12 cellular contexts compared by ENCODE assay signal in genomic region chr12:118980407-118981014, GRCh38. TPM values are rescaled to one million over a fixed set of nuclear protein-coding genes. Genes with fewer than 3 reads are reported as not detected.
DNase-seq lines count a peak whose midpoint lies in the region; FAIRE-seq and TF ChIP-seq lines count a peak whose summit lies in the region.
"Had no signal": no experiment of that assay in that cellular context is flagged by ENCODE, and none has a peak within 500 bp of the region (broad histone marks: within the 10 kb centered on the region; RNA-seq: fewer than 3 reads in every experiment).

No MANE protein-coding gene starts in this region.

- intact Hi-C loops in kidney (cut with DNase I) = no loop called here

- H3K27ac ChIP-seq in kidney (ENCODE audit: low read depth in 2 of 2, low read length in 2 of 2) = no peak overlapping the region
- H3K27ac ChIP-seq: BLaER1 had no signal

- FAIRE-seq in kidney (lab: Jason Lieb, UNC) = no peak

- DNase-seq in DMS 273 treated with DMSO at 0.1 percent for 48 hours (lab: John Stamatoyannopoulos, UW) = peak; percentile 9
- peak; percentile 41 for DNase-seq in NCI-H146 treated with DMSO at 0.1 percent for 48 hours (lab: John Stamatoyannopoulos, UW; ENCODE audit: unreplicated experiment)
- DNase-seq in SK-N-DZ (ENCODE audit: low spot score) = peak; percentile 64
- DNase-seq in kidney = peak; percentile 39
- DNase-seq in middle frontal gyrus (ENCODE audit: extremely low spot score, low spot score) = no peak
- DNase-seq in activated CD4-positive, alpha-beta T cell treated with anti-CD3 and anti-CD28 coated beads, Interleukin-2, amount 50 U/mL, for 4 hours = no peak
- no peak for DNase-seq in SIG-M5 treated with dmso at 0.1 percent for 504 hours (lab: John Stamatoyannopoulos, UW; ENCODE audit: unreplicated experiment)
- DNase-seq in germinal center (ENCODE audit: low spot score) = no peak
- DNase-seq: activated CD4-positive, CD25-positive, alpha-beta regulatory T cell treated with anti-CD3 and anti-CD28 coated beads, Interleukin-2, amount 50 U/mL, for 72 hours; natural killer cell; NCI-H1048 had no signal

- H3K4me3 ChIP-seq in kidney (ENCODE audit: low read length in 2 of 2) = no peak overlapping the region
- H3K4me3 ChIP-seq: BLaER1 had no signal

- H3K9me3 ChIP-seq in kidney (ENCODE audit: control insufficient read depth in 1 of 2, low read length in 2 of 2) = no peaks in the 10 kb centered on the region
- H3K9me3 ChIP-seq: BLaER1 had no signal

- H3K36me3 ChIP-seq in kidney (ENCODE audit: control insufficient read depth in 1 of 2, insufficient read depth in 2 of 2, low read length in 2 of 2) = no peaks in the 10 kb centered on the region
- H3K36me3 ChIP-seq: BLaER1 had no signal

- H3K4me1 ChIP-seq in kidney (ENCODE audit: control insufficient read depth in 1 of 2, insufficient read depth in 1 of 2, low read depth in 1 of 2, low read length in 2 of 2) = no peaks in the 10 kb centered on the region
- H3K4me1 ChIP-seq: BLaER1 had no signal

- no peak for TF ChIP-seq CTCF in kidney (IDR thresholded peaks at IDR 0.05; ENCODE audit: borderline replicate concordance, extremely low read depth, insufficient read depth)

- no peak overlapping the region for H3K9ac ChIP-seq in kidney (ENCODE audit: low read length in 2 of 2)
- H3K9ac ChIP-seq: BLaER1 had no signal

RNA-seq across cellular contexts. Expression of gene SRRM4, which starts 0.8 kb away (rescaled TPM):
- 2.5 and 2.6 TPM in 2 replicates for polyA plus RNA-seq in SK-N-DZ (2014; cell fraction: cytosol; rRNA removed)
- polyA plus RNA-seq in SK-N-DZ (2014; cell fraction: nucleus; rRNA removed) = 5.8 and 6.7 TPM in 2 replicates
- total RNA-seq in kidney = 0.06 TPM
- polyA plus RNA-seq in kidney (ENCODE audit: insufficient read depth, low read depth, low replicate concordance) = 0.17 TPM
- total RNA-seq: natural killer cell had no signal

Comparison
In these comparisons a context has a peak if more than half of its experiments do, and no peak if none do; other contexts are left out.
1. DNase-seq: peak in DMS 273 treated with DMSO at 0.1 percent for 48 hours (single experiment), NCI-H146 treated with DMSO at 0.1 percent for 48 hours (single experiment), SK-N-DZ (single experiment) and kidney (single experiment); none in middle frontal gyrus (single experiment), activated CD4-positive, alpha-beta T cell treated with anti-CD3 and anti-CD28 coated beads, Interleukin-2, amount 50 U/mL, for 4 hours (0 of 2), SIG-M5 treated with dmso at 0.1 percent for 504 hours (single experiment) and germinal center (single experiment).